ENCODE assay signal across 32 cellular contexts in the genomic region with DNA sequence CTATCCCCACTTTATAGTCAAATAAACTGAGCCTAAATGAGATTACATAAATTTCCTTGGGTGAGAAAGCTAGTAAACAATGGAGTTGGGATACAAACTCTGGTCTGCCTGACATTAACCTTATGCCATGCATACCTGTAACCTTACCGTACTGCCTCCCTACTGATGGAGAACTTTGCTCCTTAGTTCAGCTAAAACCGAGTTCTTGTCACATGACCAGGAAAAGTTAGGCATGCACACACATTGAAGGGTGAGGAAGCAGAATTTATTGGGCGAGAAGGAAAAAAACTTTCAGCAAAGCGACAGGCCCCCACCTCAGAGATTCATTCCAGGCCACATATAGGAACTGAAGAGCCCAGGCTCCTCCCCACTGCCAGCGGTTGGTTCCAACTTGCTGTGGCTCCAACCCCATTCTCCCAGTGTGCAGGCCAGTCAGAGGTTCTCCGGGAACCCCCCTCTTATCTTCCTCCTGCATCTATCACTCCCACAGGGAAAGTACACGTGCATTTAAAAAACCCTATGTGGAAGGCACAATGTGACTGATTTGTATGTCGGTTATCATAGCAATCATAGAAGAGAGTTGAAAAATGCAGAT. TPM values are rescaled to one million over a fixed set of nuclear protein-coding genes. Genes with fewer than 3 reads are reported as not detected.
DNase-seq lines count a peak whose midpoint lies in the region; ATAC-seq and TF ChIP-seq lines count a peak whose summit lies in the region.
"Had no signal": no experiment of that assay in that cellular context is flagged by ENCODE, and none has a peak within 500 bp of the region (broad histone marks: within the 10 kb centered on the region; RNA-seq: fewer than 3 reads in every experiment).

No MANE protein-coding gene starts in this region.

- no peak for TF ChIP-seq RAD21 in SK-N-SH (IDR thresholded peaks at IDR 0.05; ENCODE audit: low read length)

- no peak for ATAC-seq in Right ventricle myocardium inferior
- ATAC-seq in gastroesophageal sphincter: no peak
- ATAC-seq in HG03095 (IDR thresholded peaks at IDR 0.05; ENCODE audit: unreplicated experiment): no peak
- ATAC-seq in GM18858 (IDR thresholded peaks at IDR 0.05; ENCODE audit: unreplicated experiment): no peak

- TF ChIP-seq POLR2A in gastroesophageal sphincter (IDR thresholded peaks at IDR 0.05): no peak

- H3K27ac ChIP-seq in cardiac muscle cell (peak overlapping the region; percentile 96), SK-N-SH (ENCODE audit: low read depth in 2 of 2, low read length in 1 of 2) (peak overlapping the region in 1 of 2 experiments; percentile 67; a peak in 2 of 4 replicates), mesodermal cell (ENCODE audit: low read depth, low read length, severe bottlenecking) (peak overlapping the region; percentile 42), gastroesophageal sphincter (no peak overlapping the region)
- H3K27ac ChIP-seq: heart left ventricle, suprapubic skin had no signal

- TF ChIP-seq CTCF in cardiac muscle cell (IDR thresholded peaks at IDR 0.05; ENCODE audit: low read depth, low read length) (no peak), SK-N-SH (IDR thresholded peaks at IDR 0.05) (no peak), gastroesophageal sphincter (IDR thresholded peaks at IDR 0.05) (peak in 1 of 4 experiments; percentile 0)

- no peaks in the 10 kb centered on the region for H4K20me1 ChIP-seq in SK-N-SH (ENCODE audit: insufficient read depth)

- POLR2A ChIA-PET in SK-N-SH (lab: Yijun Ruan, JAX): no interaction called here

- H2AFZ ChIP-seq in SK-N-SH (ENCODE audit: low read depth): peak overlapping the region; percentile 60; the same call in 1 of the 2 replicates

- DNase-seq in cardiac muscle cell (ENCODE audit: low read depth in 1 of 2, low spot score in 1 of 2) (no peak), Right ventricle myocardium inferior (ENCODE audit: missing footprints) (no peak), SK-N-SH (no peak), NCI-H128 (lab: John Stamatoyannopoulos, UW; ENCODE audit: unreplicated experiment) (no peak)
- DNase-seq: activated CD4-positive, alpha-beta memory T cell treated with anti-CD3 and anti-CD28 coated beads, Interleukin-2, amount 10 ng/mL, durations not matched to agents 7 days and 5 days; activated CD4-positive, CD25-positive, alpha-beta regulatory T cell treated with anti-CD3 and anti-CD28 coated beads, Interleukin-2, amount 50 U/mL, for 72 hours; activated CD8-positive, alpha-beta memory T cell treated with anti-CD3 and anti-CD28 coated beads, Interleukin-2, amount 50 U/mL, for 48 hours; activated naive CD4-positive, alpha-beta T cell treated with anti-CD3 and anti-CD28 coated beads, Interleukin-2, amount 10 ng/mL, durations not matched to agents 7 days and 5 days; CD4-positive, alpha-beta T cell; DMS 273 treated with DMSO at 0.1 percent for 48 hours; effector CD8-positive, alpha-beta T cell; heart left ventricle; NCI-H1092; NCI-H187 treated with DMSO at 0.1 percent for 48 hours; NCI-H526 treated with DMSO at 0.1 percent for 48 hours; stimulated activated naive CD4-positive, alpha-beta T cell had no signal

- intact Hi-C loops in Right ventricle myocardium inferior (cut with DNase I): loop anchor here (2.0 kb wide), 1 partner anchor 45 kb away; no protein-coding TSS in a partner anchor

- no peaks in the 10 kb centered on the region for H3K79me2 ChIP-seq in SK-N-SH (ENCODE audit: insufficient read depth)

- peaks cover 4% of the 10 kb centered on the region for H3F3A ChIP-seq in SK-N-SH (replicated peaks; ENCODE audit: insufficient read depth)

- CTCF ChIA-PET in SK-N-SH (lab: Yijun Ruan, JAX): no interaction called here

- H3K4me2 ChIP-seq in SK-N-SH: 0 out of 2 replicates have a peak overlapping the region, but pooled peaks have one; percentile 26

- H3K9ac ChIP-seq in SK-N-SH: peak overlapping the region; percentile 10; the same call in 1 of the 2 replicates

- WGBS in SK-N-SH (ENCODE audit: low lambda C conversion rate): 77% methylated on average over 8 of the region's 8 CpGs
- 75 to 88% methylated on average over 2 to 4 of the region's 8 CpGs for WGBS in mesodermal cell (ENCODE audit: insufficient coverage in 2 of 2), 2 experiments
- WGBS in gastroesophageal sphincter (ENCODE audit: low coverage in 1 of 2), 2 donors: 65 to 72% methylated on average over 7 to 8 of the region's 8 CpGs

- H3K9me3 ChIP-seq in cardiac muscle cell (ENCODE audit: low read depth): no peaks in the 10 kb centered on the region
- no peaks in the 10 kb centered on the region for H3K9me3 ChIP-seq in SK-N-SH
- H3K9me3 ChIP-seq in mesodermal cell (ENCODE audit: control insufficient read depth, low read length): no peaks in the 10 kb centered on the region
- H3K9me3 ChIP-seq in gastroesophageal sphincter: no peaks in the 10 kb centered on the region
- H3K9me3 ChIP-seq: heart left ventricle, suprapubic skin had no signal

- TF ChIP-seq EP300 in SK-N-SH (IDR thresholded peaks at IDR 0.05; ENCODE audit: borderline replicate concordance in 1 of 2, low read depth in 1 of 2, low read length in 1 of 2) (no peak), gastroesophageal sphincter (IDR thresholded peaks at IDR 0.05) (no peak)

- peaks cover 25% of the 10 kb centered on the region for H3K4me1 ChIP-seq in cardiac muscle cell (ENCODE audit: low read depth)
- peaks cover 0 to 17% of the 10 kb centered on the region in 2 experiments; a peak in 3 of 4 replicates for H3K4me1 ChIP-seq in SK-N-SH (ENCODE audit: control insufficient read depth in 1 of 2, insufficient read depth in 2 of 2, low read depth in 1 of 2, low read length in 1 of 2)
- peaks cover 19% of the 10 kb centered on the region for H3K4me1 ChIP-seq in mesodermal cell (ENCODE audit: control insufficient read depth, insufficient read depth, low read length, poor library complexity, severe bottlenecking)
- peaks cover 0 to 11% (median 0%) of the 10 kb centered on the region in 3 donors for H3K4me1 ChIP-seq in gastroesophageal sphincter

- H3K36me3 ChIP-seq in cardiac muscle cell: no peaks in the 10 kb centered on the region
- no peaks in the 10 kb centered on the region for H3K36me3 ChIP-seq in SK-N-SH (replicated peaks in 1 of 2; ENCODE audit: control insufficient read depth in 1 of 2, insufficient read depth in 2 of 2, low read length in 1 of 2)
- no peaks in the 10 kb centered on the region for H3K36me3 ChIP-seq in mesodermal cell (ENCODE audit: control insufficient read depth, insufficient read depth, low read length)
- H3K36me3 ChIP-seq in gastroesophageal sphincter: no peaks in the 10 kb centered on the region
- H3K36me3 ChIP-seq: heart left ventricle, suprapubic skin had no signal

- H3K27me3 ChIP-seq in cardiac muscle cell (no peaks in the 10 kb centered on the region), SK-N-SH (ENCODE audit: insufficient read depth) (no peaks in the 10 kb centered on the region), gastroesophageal sphincter (no peaks in the 10 kb centered on the region)
- H3K27me3 ChIP-seq: heart left ventricle, suprapubic skin had no signal

- H3K4me3 ChIP-seq in cardiac muscle cell (no peak overlapping the region), SK-N-SH (ENCODE audit: low read depth in 2 of 2, low read length in 1 of 2) (no peak overlapping the region), mesodermal cell (ENCODE audit: extremely low read depth, insufficient read depth, low read length, poor library complexity, severe bottlenecking) (no peak overlapping the region), gastroesophageal sphincter (no peak overlapping the region)
- H3K4me3 ChIP-seq: heart left ventricle, lung, suprapubic skin had no signal

- no peaks in the 10 kb centered on the region for H3K9me2 ChIP-seq in SK-N-SH

TF ChIP-seq in SK-N-SH, 30 proteins besides CTCF, POLR2A, EP300 and RAD21:
- no peak for TF ChIP-seq USF2 (IDR thresholded peaks at IDR 0.05; ENCODE audit: borderline replicate concordance, low read depth, low read length)
- TF ChIP-seq NFIC (IDR thresholded peaks at IDR 0.05; ENCODE audit: borderline replicate concordance): no peak
- TF ChIP-seq RFX5 (IDR thresholded peaks at IDR 0.05; ENCODE audit: low read length): no peak
- TF ChIP-seq SIN3A (IDR thresholded peaks at IDR 0.05; ENCODE audit: borderline replicate concordance, low read depth, low read length): no peak
- TF ChIP-seq MEF2A (IDR thresholded peaks at IDR 0.05; ENCODE audit: borderline replicate concordance, low read depth): no peak
- TF ChIP-seq RCOR1 (IDR thresholded peaks at IDR 0.05; ENCODE audit: low read length): no peak
- no peak for TF ChIP-seq ELF1 (IDR thresholded peaks at IDR 0.05)
- no peak for TF ChIP-seq EZH2phosphoT487 (IDR thresholded peaks at IDR 0.05; ENCODE audit: borderline replicate concordance, low read depth)

RNA-seq across cellular contexts. Expression of gene PIWIL4, which starts 3.2 kb away (rescaled TPM):
- 1.7 and 1.8 TPM in 2 replicates for total RNA-seq in cardiac muscle cell
- 0.18 and 2.3 TPM in 2 replicates for polyA plus RNA-seq in cardiac muscle cell
- total RNA-seq in Right ventricle myocardium inferior: 0.68 TPM
- 1.7 and 2.0 TPM in 2 replicates for polyA plus RNA-seq in SK-N-SH (2012; rRNA removed)
- polyA plus RNA-seq in SK-N-SH (2012; cell fraction: cytosol; rRNA removed): 1.6 TPM in 2 replicates
- polyA plus RNA-seq in SK-N-SH (2012; cell fraction: nucleus; rRNA removed): 5.2 and 10.0 TPM in 2 replicates
- 1.6 TPM for polyA plus RNA-seq in mesodermal cell (2013, experiment 1 of 2)
- polyA plus RNA-seq in mesodermal cell (2013, experiment 2 of 2): 0.61 TPM
- total RNA-seq in gastroesophageal sphincter: 1 to 10 TPM; 2.0 to 8.5 (median 6.0) TPM

RNA-seq across cellular contexts. Expression of gene FUT4, which starts 20.2 kb away (rescaled TPM):
- total RNA-seq in cardiac muscle cell (4.3 and 5.0 TPM in 2 replicates), Right ventricle myocardium inferior (1.3 TPM), gastroesophageal sphincter (1 to 10 TPM; 5.2 to 7.8 (median 7.6) TPM)
- polyA plus RNA-seq in cardiac muscle cell (2.3 and 4.3 TPM in 2 replicates), SK-N-SH (2012; rRNA removed) (1.8 and 1.9 TPM in 2 replicates)
- polyA plus RNA-seq in SK-N-SH (2012; cell fraction: cytosol; rRNA removed): 1.7 and 1.9 TPM in 2 replicates
- polyA plus RNA-seq in SK-N-SH (2012; cell fraction: nucleus; rRNA removed): 1.5 and 1.9 TPM in 2 replicates
- polyA plus RNA-seq in mesodermal cell (2013, experiment 1 of 2): 3.7 TPM
- polyA plus RNA-seq in mesodermal cell (2013, experiment 2 of 2): 3.3 TPM

RNA-seq across cellular contexts. Expression of gene C11orf97, which starts 51.7 kb away (rescaled TPM):
- total RNA-seq in cardiac muscle cell (not detected in 2 replicates), Right ventricle myocardium inferior (not detected), gastroesophageal sphincter (not detected)
- polyA plus RNA-seq in cardiac muscle cell (not detected in 2 replicates), SK-N-SH (2012; rRNA removed) (not detected in 2 replicates)
- not detected in 2 replicates for polyA plus RNA-seq in SK-N-SH (2012; cell fraction: cytosol; rRNA removed)
- polyA plus RNA-seq in SK-N-SH (2012; cell fraction: nucleus; rRNA removed): not detected in 2 replicates
- not detected for polyA plus RNA-seq in mesodermal cell (2013, experiment 1 of 2)
- not detected for polyA plus RNA-seq in mesodermal cell (2013, experiment 2 of 2)
- total RNA-seq: activated CD4-positive, alpha-beta memory T cell treated with anti-CD3 and anti-CD28 coated beads, Interleukin-2, amount 10 ng/mL, durations not matched to agents 7 days and 5 days; CD4-positive, alpha-beta T cell; epithelial cell of proximal tubule; fibroblast of villous mesenchyme; heart left ventricle; kidney epithelial cell; LHCN-M2; neural crest cell; progenitor cell of endocrine pancreas; sciatic nerve; SK-MEL-5; suprapubic skin; T-helper 1 cell treated with Interleukin-12 subunit alpha and Interleukin-12 subunit beta and Interleukin-4 antibody, amounts not matched to agents 30 ng/mL and 1 ng/mL, for 36 hours; urinary bladder had no signal
- polyA plus RNA-seq: heart left ventricle, urinary bladder had no signal

Comparison
In these comparisons a context has a peak if more than half of its experiments do, and no peak if none do; other contexts are left out.
1. H3K27ac ChIP-seq: peak in cardiac muscle cell (single experiment) and mesodermal cell (single experiment); none in gastroesophageal sphincter (0 of 4).